ENCODE assay signal across 1 cellular context in genomic region chr13:23825179-23825578, GRCh38.
TF ChIP-seq lines count a peak whose summit lies in the region.

No MANE protein-coding gene starts in this region.

TF ChIP-seq in K562, 482 proteins besides CTCF, POLR2A, EP300 and RAD21 (continued from another document):
- TF ChIP-seq, protein P1, sequence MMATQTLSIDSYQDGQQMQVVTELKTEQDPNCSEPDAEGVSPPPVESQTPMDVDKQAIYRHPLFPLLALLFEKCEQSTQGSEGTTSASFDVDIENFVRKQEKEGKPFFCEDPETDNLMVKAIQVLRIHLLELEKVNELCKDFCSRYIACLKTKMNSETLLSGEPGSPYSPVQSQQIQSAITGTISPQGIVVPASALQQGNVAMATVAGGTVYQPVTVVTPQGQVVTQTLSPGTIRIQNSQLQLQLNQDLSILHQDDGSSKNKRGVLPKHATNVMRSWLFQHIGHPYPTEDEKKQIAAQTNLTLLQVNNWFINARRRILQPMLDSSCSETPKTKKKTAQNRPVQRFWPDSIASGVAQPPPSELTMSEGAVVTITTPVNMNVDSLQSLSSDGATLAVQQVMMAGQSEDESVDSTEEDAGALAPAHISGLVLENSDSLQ (IDR thresholded peaks at IDR 0.05): peak; percentile 81
- TF ChIP-seq, protein P2, sequence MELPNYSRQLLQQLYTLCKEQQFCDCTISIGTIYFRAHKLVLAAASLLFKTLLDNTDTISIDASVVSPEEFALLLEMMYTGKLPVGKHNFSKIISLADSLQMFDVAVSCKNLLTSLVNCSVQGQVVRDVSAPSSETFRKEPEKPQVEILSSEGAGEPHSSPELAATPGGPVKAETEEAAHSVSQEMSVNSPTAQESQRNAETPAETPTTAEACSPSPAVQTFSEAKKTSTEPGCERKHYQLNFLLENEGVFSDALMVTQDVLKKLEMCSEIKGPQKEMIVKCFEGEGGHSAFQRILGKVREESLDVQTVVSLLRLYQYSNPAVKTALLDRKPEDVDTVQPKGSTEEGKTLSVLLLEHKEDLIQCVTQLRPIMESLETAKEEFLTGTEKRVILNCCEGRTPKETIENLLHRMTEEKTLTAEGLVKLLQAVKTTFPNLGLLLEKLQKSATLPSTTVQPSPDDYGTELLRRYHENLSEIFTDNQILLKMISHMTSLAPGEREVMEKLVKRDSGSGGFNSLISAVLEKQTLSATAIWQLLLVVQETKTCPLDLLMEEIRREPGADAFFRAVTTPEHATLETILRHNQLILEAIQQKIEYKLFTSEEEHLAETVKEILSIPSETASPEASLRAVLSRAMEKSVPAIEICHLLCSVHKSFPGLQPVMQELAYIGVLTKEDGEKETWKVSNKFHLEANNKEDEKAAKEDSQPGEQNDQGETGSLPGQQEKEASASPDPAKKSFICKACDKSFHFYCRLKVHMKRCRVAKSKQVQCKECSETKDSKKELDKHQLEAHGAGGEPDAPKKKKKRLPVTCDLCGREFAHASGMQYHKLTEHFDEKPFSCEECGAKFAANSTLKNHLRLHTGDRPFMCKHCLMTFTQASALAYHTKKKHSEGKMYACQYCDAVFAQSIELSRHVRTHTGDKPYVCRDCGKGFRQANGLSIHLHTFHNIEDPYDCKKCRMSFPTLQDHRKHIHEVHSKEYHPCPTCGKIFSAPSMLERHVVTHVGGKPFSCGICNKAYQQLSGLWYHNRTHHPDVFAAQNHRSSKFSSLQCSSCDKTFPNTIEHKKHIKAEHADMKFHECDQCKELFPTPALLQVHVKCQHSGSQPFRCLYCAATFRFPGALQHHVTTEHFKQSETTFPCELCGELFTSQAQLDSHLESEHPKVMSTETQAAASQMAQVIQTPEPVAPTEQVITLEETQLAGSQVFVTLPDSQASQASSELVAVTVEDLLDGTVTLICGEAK (IDR thresholded peaks at IDR 0.05): no peak
- TF ChIP-seq, protein P2 (CRISPR knock-in tag; IDR thresholded peaks at IDR 0.05): no peak
- TF ChIP-seq ESRRA (IDR thresholded peaks at IDR 0.05; ENCODE audit: borderline replicate concordance, low read depth) (no peak), ZNF274 (IDR thresholded peaks at IDR 0.05; ENCODE audit: borderline replicate concordance, low read depth, low read length) (no peak), PBX2 (CRISPR knock-in tag; IDR thresholded peaks at IDR 0.05; ENCODE audit: low read depth) (no peak), PBX2 (tag; conservative IDR thresholded peaks at IDR 0.05; ENCODE audit: low read depth) (peak; percentile 68; the same call in 1 of the 2 replicates), MTA3 (IDR thresholded peaks at IDR 0.05; ENCODE audit: borderline replicate concordance) (no peak), SRSF3 (IDR thresholded peaks at IDR 0.05; ENCODE audit: insufficient read depth, low read length) (no peak), MEIS2 (IDR thresholded peaks at IDR 0.05; ENCODE audit: partially characterized antibody) (peak; percentile 81)
- TF ChIP-seq, protein P3, sequence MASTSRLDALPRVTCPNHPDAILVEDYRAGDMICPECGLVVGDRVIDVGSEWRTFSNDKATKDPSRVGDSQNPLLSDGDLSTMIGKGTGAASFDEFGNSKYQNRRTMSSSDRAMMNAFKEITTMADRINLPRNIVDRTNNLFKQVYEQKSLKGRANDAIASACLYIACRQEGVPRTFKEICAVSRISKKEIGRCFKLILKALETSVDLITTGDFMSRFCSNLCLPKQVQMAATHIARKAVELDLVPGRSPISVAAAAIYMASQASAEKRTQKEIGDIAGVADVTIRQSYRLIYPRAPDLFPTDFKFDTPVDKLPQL (IDR thresholded peaks at IDR 0.05; ENCODE audit: extremely low read depth, insufficient read length): no peak
- TF ChIP-seq, protein P4, sequence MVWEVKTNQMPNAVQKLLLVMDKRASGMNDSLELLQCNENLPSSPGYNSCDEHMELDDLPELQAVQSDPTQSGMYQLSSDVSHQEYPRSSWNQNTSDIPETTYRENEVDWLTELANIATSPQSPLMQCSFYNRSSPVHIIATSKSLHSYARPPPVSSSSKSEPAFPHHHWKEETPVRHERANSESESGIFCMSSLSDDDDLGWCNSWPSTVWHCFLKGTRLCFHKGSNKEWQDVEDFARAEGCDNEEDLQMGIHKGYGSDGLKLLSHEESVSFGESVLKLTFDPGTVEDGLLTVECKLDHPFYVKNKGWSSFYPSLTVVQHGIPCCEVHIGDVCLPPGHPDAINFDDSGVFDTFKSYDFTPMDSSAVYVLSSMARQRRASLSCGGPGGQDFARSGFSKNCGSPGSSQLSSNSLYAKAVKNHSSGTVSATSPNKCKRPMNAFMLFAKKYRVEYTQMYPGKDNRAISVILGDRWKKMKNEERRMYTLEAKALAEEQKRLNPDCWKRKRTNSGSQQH (CRISPR knock-in tag; IDR thresholded peaks at IDR 0.05): no peak
